21 cellular contexts compared by ENCODE assay signal in genomic region chr5:83414601-83415000, GRCh38. TPM values are rescaled to one million over a fixed set of nuclear protein-coding genes. Genes with fewer than 3 reads are reported as not detected.
DNase-seq lines count a peak whose midpoint lies in the region; ATAC-seq, FAIRE-seq and TF ChIP-seq lines count a peak whose summit lies in the region.
"Had no signal": no experiment of that assay in that cellular context is flagged by ENCODE, and none has a peak within 500 bp of the region (broad histone marks: within the 10 kb centered on the region; RNA-seq: fewer than 3 reads in every experiment).

No MANE protein-coding gene starts in this region.

- no peak overlapping the region for H2BK5ac ChIP-seq in H9 (ENCODE audit: insufficient read length, low read length)

- intact Hi-C loops in HepG2 (cut with micrococcal nuclease; ENCODE audit: unreplicated experiment), result no loop called here

- no peak overlapping the region for H3T11ph ChIP-seq in H9 (ENCODE audit: low read length)

- TF ChIP-seq RAD21 in HepG2 (CRISPR knock-in tag; IDR thresholded peaks at IDR 0.05), result no peak

- TF ChIP-seq EP300 in HepG2 (IDR thresholded peaks at IDR 0.05; ENCODE audit: low read depth in 2 of 2, low read length in 2 of 2) (no peak), HepG2 (CRISPR knock-in tag; IDR thresholded peaks at IDR 0.05; ENCODE audit: borderline replicate concordance) (no peak)

- H3K79me2 ChIP-seq in H9 (ENCODE audit: insufficient read depth, low read length) (no peaks in the 10 kb centered on the region), HepG2 (ENCODE audit: insufficient read depth, low read length) (no peaks in the 10 kb centered on the region)

- no peak overlapping the region for H2BK12ac ChIP-seq in H9 (ENCODE audit: insufficient read length, low read depth, low read length)

- TF ChIP-seq CTCF in progenitor cell of endocrine pancreas (IDR thresholded peaks at IDR 0.05; ENCODE audit: unreplicated experiment) (no peak), H9 (conservative IDR thresholded peaks at IDR 0.05) (no peak), HepG2 (CRISPR knock-in tag; IDR thresholded peaks at IDR 0.05) (no peak)

- H3K36me3 Mint-ChIP-seq in progenitor cell of endocrine pancreas (ENCODE audit: insufficient read depth) (peaks cover 31% of the 10 kb centered on the region), H9 (ENCODE audit: insufficient read depth in 1 of 3, low read depth in 3 of 3) (peaks cover 4 to 10% (median 9%) of the 10 kb centered on the region in 3 experiments)

- peaks cover 33% of the 10 kb centered on the region for H3K9me3 Mint-ChIP-seq in progenitor cell of endocrine pancreas (ENCODE audit: low read depth)
- peaks cover 5 to 11% of the 10 kb centered on the region in 2 experiments for H3K9me3 Mint-ChIP-seq in H9

- H2BK15ac ChIP-seq in H9 (ENCODE audit: low read depth, low read length), result no peak overlapping the region

- H3K27me3 Mint-ChIP-seq in progenitor cell of endocrine pancreas (no peaks in the 10 kb centered on the region), H9 (ENCODE audit: low read depth) (no peaks in the 10 kb centered on the region)
- H3K27me3 Mint-ChIP-seq: B cell; CD4-positive, alpha-beta T cell; IgD-negative memory B cell had no signal

- H3K27ac ChIP-seq in H9 (ENCODE audit: insufficient read length, low read depth, low read length) (no peak overlapping the region), HepG2 (ENCODE audit: extremely low read length, insufficient read depth, low read length) (no peak overlapping the region)

- FAIRE-seq in HepG2 (lab: Jason Lieb, UNC), result no peak

- H3K4me1 ChIP-seq in adipocyte (ENCODE audit: control insufficient read depth, insufficient read depth, low read length) (peaks cover 12% of the 10 kb centered on the region), H9 (ENCODE audit: insufficient read depth, low read length) (peaks cover 2% of the 10 kb centered on the region; the same call in 1 of the 2 replicates), HepG2 (ENCODE audit: insufficient read depth, low read length) (no peaks in the 10 kb centered on the region)

- H3K14ac ChIP-seq in H9 (ENCODE audit: insufficient read depth, low read length), result no peak overlapping the region

- H2BK20ac ChIP-seq in H9 (ENCODE audit: low read depth, low read length, poor library complexity, severe bottlenecking), result no peak overlapping the region

- H3K9me3 ChIP-seq in adipocyte (ENCODE audit: control insufficient read depth, low read length) (peaks cover 4% of the 10 kb centered on the region), H9 (ENCODE audit: control insufficient read depth, low read depth, low read length) (no peaks in the 10 kb centered on the region), HepG2 (ENCODE audit: low read length) (no peaks in the 10 kb centered on the region)
- H3K9me3 ChIP-seq: SK-N-SH had no signal

- H3K4me2 ChIP-seq in H9 (ENCODE audit: insufficient read depth, insufficient read length, low read length) (no peak overlapping the region), HepG2 (ENCODE audit: low read depth, low read length) (no peak overlapping the region)
- H3K4me2 ChIP-seq: SK-N-SH had no signal

- no peak for TF ChIP-seq POLR2A in HepG2 (IDR thresholded peaks at IDR 0.05; ENCODE audit: insufficient read depth in 1 of 2, low read depth in 2 of 2, low read length in 2 of 2)

- CTCF ChIA-PET in HepG2 (lab: Yijun Ruan, JAX; ENCODE audit: low intra/inter-chr PET ratio, low total read pairs), result no interaction called here

- H3K4ac ChIP-seq in H9 (ENCODE audit: low read depth, low read length), result no peak overlapping the region

- no peak overlapping the region for H3K56ac ChIP-seq in H9 (ENCODE audit: insufficient read length, low read depth, low read length)

- no peak overlapping the region for H4K8ac ChIP-seq in H9 (replicated peaks; ENCODE audit: insufficient read length, low read depth, low read length)

- BruUV-seq in HepG2 (replicated peaks; lab: Mats Ljungman, UMichigan), result no TSS peak

- H3K4me3 ChIP-seq in adipocyte (ENCODE audit: low read length) (no peak overlapping the region), HepG2 (replicated peaks in 1 of 3; ENCODE audit: insufficient read depth in 1 of 3, low read depth in 2 of 3, low read length in 3 of 3) (no peak overlapping the region)

- no peaks in the 10 kb centered on the region for H4K20me1 ChIP-seq in H9 (ENCODE audit: control insufficient read depth, insufficient read depth, insufficient read length)
- no peaks in the 10 kb centered on the region for H4K20me1 ChIP-seq in HepG2 (ENCODE audit: insufficient read depth, low read length)

- H3K27ac Mint-ChIP-seq in progenitor cell of endocrine pancreas (peak overlapping the region; percentile 64), H9 (no peak overlapping the region)
- H3K27ac Mint-ChIP-seq: B cell; CD4-positive, alpha-beta T cell; IgD-negative memory B cell had no signal

- DNase-seq in GM03348 (ENCODE audit: low spot score) (peak; percentile 11), adipocyte (ENCODE audit: low read depth) (peak; percentile 82), fibroblast of peridontal ligament (ENCODE audit: extremely low read depth) (peak; percentile 56), progenitor cell of endocrine pancreas (ENCODE audit: low spot score, unreplicated experiment) (no peak), H9 (no peak), HepG2 (ENCODE audit: low spot score) (no peak), NCI-H1930 (lab: John Stamatoyannopoulos, UW) (no peak)
- no peak for DNase-seq in stimulated activated CD4-positive, alpha-beta T cell treated with anti-CD3 and anti-CD28 coated beads, Interleukin-4, amount 100 ng/mL, for 4 hours
- DNase-seq: CD4-positive, alpha-beta T cell; DMS53; MV-4-11; NCI-H1417; NCI-H2029; NCI-H2171; NCI-H446; NCI-H69; SHP77; SK-N-SH had no signal

- H3K4me3 Mint-ChIP-seq in progenitor cell of endocrine pancreas (ENCODE audit: low read depth) (no peak overlapping the region), H9 (no peak overlapping the region)
- H3K4me3 Mint-ChIP-seq: B cell; CD4-positive, alpha-beta T cell; IgD-negative memory B cell had no signal

- no CpG with 5 or more reads among the region's 1 CpG for WGBS in H9 (ENCODE audit: extremely low coverage, insufficient read length, low lambda C conversion rate)
- 96% methylated on average over 1 of the region's 1 CpG for WGBS in HepG2 (ENCODE audit: low lambda C conversion rate)

- in situ Hi-C loops in HepG2 (cut with HindIII; ENCODE audit: extremely low pct_ligation_motif_present, low pct_unique_long_range_greater_than_20kb), result no loop called here

- no peak for ATAC-seq in HepG2

- H2BK120ac ChIP-seq in H9 (ENCODE audit: low read depth, low read length, poor library complexity, severe bottlenecking), result no peak overlapping the region

- H3K23ac ChIP-seq in H9 (ENCODE audit: insufficient read length, low read depth, low read length), result no peak overlapping the region

- no peaks in the 10 kb centered on the region for H3K23me2 ChIP-seq in H9 (ENCODE audit: insufficient read length, low read depth, low read length, poor library complexity, severe bottlenecking)

- no peaks in the 10 kb centered on the region for H3K36me3 ChIP-seq in adipocyte (ENCODE audit: control insufficient read depth, insufficient read depth, low read length, severe bottlenecking)
- no peaks in the 10 kb centered on the region for H3K36me3 ChIP-seq in HepG2 (replicated peaks in 1 of 2; ENCODE audit: control insufficient read depth in 1 of 2, insufficient read depth in 2 of 2, low read length in 2 of 2)

- no peak overlapping the region for H2AK5ac ChIP-seq in H9 (ENCODE audit: insufficient read length, low read length)

- H3K9ac ChIP-seq in adipocyte (ENCODE audit: low read length), result no peak overlapping the region
- H3K9ac ChIP-seq in H9 (ENCODE audit: extremely low read depth, insufficient read length, low read length), result no peak overlapping the region
- no peak overlapping the region for H3K9ac ChIP-seq in HepG2 (ENCODE audit: insufficient read depth, low read depth, low read length)
- H3K9ac ChIP-seq: SK-N-SH had no signal

- no peak overlapping the region for H3K18ac ChIP-seq in H9 (ENCODE audit: insufficient read length, low read depth, low read length)

- H4K5ac ChIP-seq in H9 (ENCODE audit: insufficient read length, low read depth, low read length), result no peak overlapping the region

- peaks cover 13% of the 10 kb centered on the region for H3K4me1 Mint-ChIP-seq in progenitor cell of endocrine pancreas (ENCODE audit: low read depth)
- H3K4me1 Mint-ChIP-seq in H9, result peaks cover 11 to 27% of the 10 kb centered on the region in 2 experiments
- H3K4me1 Mint-ChIP-seq: B cell had no signal

- POLR2A ChIA-PET in HepG2 (lab: Yijun Ruan, JAX), result no interaction called here

- no peaks in the 10 kb centered on the region for H3K27me3 ChIP-seq in adipocyte (replicated peaks; ENCODE audit: control insufficient read depth, insufficient read depth, low read length)
- H3K27me3 ChIP-seq in H9 (ENCODE audit: insufficient read depth, low read length), result no peaks in the 10 kb centered on the region
- no peaks in the 10 kb centered on the region for H3K27me3 ChIP-seq in HepG2 (ENCODE audit: control insufficient read depth in 1 of 2, insufficient read depth in 2 of 2, low read length in 2 of 2)

- H3K79me1 ChIP-seq in H9 (ENCODE audit: insufficient read depth, low read depth, low read length, poor library complexity, severe bottlenecking), result no peaks in the 10 kb centered on the region

- H2AFZ ChIP-seq in H9 (ENCODE audit: low read length), result no peak overlapping the region
- no peak overlapping the region for H2AFZ ChIP-seq in HepG2 (ENCODE audit: low read length)

- no peak overlapping the region for H4K91ac ChIP-seq in H9 (ENCODE audit: insufficient read length, low read depth, low read length)

RNA-seq across cellular contexts. Expression of gene VCAN, which starts 56.9 kb away (rescaled TPM):
- total RNA-seq in progenitor cell of endocrine pancreas (673 and 675 TPM in 2 replicates), H9 (2021) (271 and 278 TPM in 2 replicates), HepG2 (2016; rRNA removed; fragmentation: Illumina TruSeq; extraction: Trizol) (0.83 and 1.2 TPM in 2 replicates)
- total RNA-seq in HepG2 (2016; cell fraction: cytosol; rRNA removed; fragmentation: Illumina TruSeq; extraction: Trizol; ENCODE audit: low read depth), result 0.09 TPM in 1 of 2 replicates, not detected in the other
- total RNA-seq in HepG2 (2016; cell fraction: insoluble cytoplasmic fraction; rRNA removed; fragmentation: Illumina TruSeq; extraction: Trizol), result 0.39 and 1.3 TPM in 2 replicates
- 0.10 and 0.28 TPM in 2 replicates for total RNA-seq in HepG2 (2016; cell fraction: membrane; rRNA removed; fragmentation: Illumina TruSeq; extraction: Trizol)
- total RNA-seq in HepG2 (2016; cell fraction: nucleus; rRNA removed; fragmentation: Illumina TruSeq; extraction: Trizol), result 4.4 and 4.8 TPM in 2 replicates
- 3.5 and 3.7 TPM in 2 replicates for polyA plus RNA-seq in HepG2 (2011; rRNA removed)
- polyA plus RNA-seq in HepG2 (2011; cell fraction: cytosol; rRNA removed), result 2.2 and 3.5 TPM in 2 replicates
- 2.8 and 4.2 TPM in 2 replicates for polyA plus RNA-seq in HepG2 (2011; cell fraction: nucleus; rRNA removed)
- 7.1 and 8.0 TPM in 2 replicates for polyA plus RNA-seq in HepG2 (2012)
- polyA plus RNA-seq in HepG2 (2016; cell fraction: cytosol; fragmentation: Illumina TruSeq; extraction: Trizol; ENCODE audit: low read depth), result 0.06 TPM in 1 of 2 replicates, not detected in the other
- polyA plus RNA-seq in HepG2 (2016; cell fraction: insoluble cytoplasmic fraction; fragmentation: Illumina TruSeq; extraction: Trizol; ENCODE audit: low read depth), result 0.19 and 0.81 TPM in 2 replicates
- 0.08 TPM in 1 of 2 replicates, not detected in the other for polyA plus RNA-seq in HepG2 (2016; cell fraction: membrane; fragmentation: Illumina TruSeq; extraction: Trizol; ENCODE audit: low read depth)
- 3.3 TPM in 2 replicates for polyA plus RNA-seq in HepG2 (2016; cell fraction: nucleus; fragmentation: Illumina TruSeq; extraction: Trizol; ENCODE audit: insufficient read depth, low read depth)
- 0.19 and 16.8 TPM in 2 replicates for polyA minus RNA-seq in HepG2 (2011; rRNA and poly(A)+ RNA removed; ENCODE audit: low replicate concordance)
- 3.9 and 9.6 TPM in 2 replicates for polyA minus RNA-seq in HepG2 (2011; cell fraction: cytosol; rRNA and poly(A)+ RNA removed)
- polyA minus RNA-seq in HepG2 (2011; cell fraction: nucleus; rRNA and poly(A)+ RNA removed), result 10.7 and 12.3 TPM in 2 replicates
- total RNA-seq: B cell, HT-29 had no signal

Comparison
In these comparisons a context has a peak if more than half of its experiments do, and no peak if none do; other contexts are left out.
1. DNase-seq: peak in GM03348 (single experiment), adipocyte (single experiment) and fibroblast of peridontal ligament (single experiment); none in progenitor cell of endocrine pancreas (single experiment), stimulated activated CD4-positive, alpha-beta T cell treated with anti-CD3 and anti-CD28 coated beads, Interleukin-4, amount 100 ng/mL, for 4 hours (0 of 2), H9 (single experiment), HepG2 (single experiment) and NCI-H1930 (0 of 2).
2. RNA of gene VCAN, which starts 56.9 kb away (total RNA-seq): 673 to 675 TPM in progenitor cell of endocrine pancreas and 271 to 278 TPM in H9; 0.09 to 4.8 TPM in HepG2; every median in the first group is over 10 times any median in the second.